14 cellular contexts compared by ENCODE assay signal in the genomic region with DNA sequence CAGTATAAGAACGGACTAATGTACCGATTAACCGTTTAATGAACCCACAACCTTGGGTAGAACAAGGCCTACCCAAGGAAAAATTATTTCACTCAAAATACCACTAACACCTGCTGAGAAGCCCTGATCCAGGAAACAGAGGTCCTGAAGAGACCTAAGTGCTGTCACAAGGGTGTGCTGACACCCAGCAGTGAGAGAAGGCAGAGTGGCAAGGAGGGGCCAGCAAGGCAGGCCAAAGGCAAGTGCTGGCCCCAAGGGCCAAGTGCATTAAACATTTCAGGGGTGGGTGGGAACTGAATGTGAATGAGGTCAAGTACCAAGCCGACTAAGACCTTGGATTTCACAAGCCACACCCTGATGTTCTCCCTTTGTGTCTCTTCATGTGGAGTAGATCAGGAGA. TPM values are rescaled to one million over a fixed set of nuclear protein-coding genes. Genes with fewer than 3 reads are reported as not detected.
A peak's percentile ranks its signal among the peaks of the same experiment; 100 is the strongest.
DNase-seq lines count a peak whose midpoint lies in the region; ATAC-seq and TF ChIP-seq lines count a peak whose summit lies in the region.
"Had no signal": no experiment of that assay in that cellular context is flagged by ENCODE, and none has a peak within 500 bp of the region (broad histone marks: within the 10 kb centered on the region; RNA-seq: fewer than 3 reads in every experiment).

No MANE protein-coding gene starts in this region.

- no peaks in the 10 kb centered on the region for H3K27me3 Mint-ChIP-seq in activated naive CD4-positive, alpha-beta T cell treated with anti-CD3 and anti-CD28 coated beads, Interleukin-2, amount 10 ng/mL, durations not matched to agents 7 days and 5 days
- H3K27me3 Mint-ChIP-seq in mesothelial cell of epicardium (ENCODE audit: low read depth) = no peaks in the 10 kb centered on the region
- H3K27me3 Mint-ChIP-seq: stimulated activated memory B cell treated with anti-CD40 and anti-IgM and Interleukin-4, amounts not matched to agents 10 μg/mL and 1 μg/mL and 100 μg/mL, for 72 hours had no signal

- TF ChIP-seq POLR2A in upper lobe of left lung (IDR thresholded peaks at IDR 0.05) = no peak

- TF ChIP-seq EP300 in upper lobe of left lung (IDR thresholded peaks at IDR 0.05) = peak in 1 of 4 donors; percentile 18

- TF ChIP-seq CTCF in VCaP (conservative IDR thresholded peaks at IDR 0.05) (no peak), upper lobe of left lung (IDR thresholded peaks at IDR 0.05) (no peak), mesothelial cell of epicardium (IDR thresholded peaks at IDR 0.05; ENCODE audit: unreplicated experiment) (no peak)

- H3K27me3 ChIP-seq in upper lobe of left lung = no peaks in the 10 kb centered on the region
- H3K27me3 ChIP-seq: body of pancreas, tibial artery had no signal

- peaks cover 7 to 14% (median 10%) of the 10 kb centered on the region in 4 donors for H3K4me1 ChIP-seq in upper lobe of left lung

- H3K4me3 Mint-ChIP-seq in activated naive CD4-positive, alpha-beta T cell treated with anti-CD3 and anti-CD28 coated beads, Interleukin-2, amount 10 ng/mL, durations not matched to agents 7 days and 5 days = no peak overlapping the region
- no peak overlapping the region for H3K4me3 Mint-ChIP-seq in mesothelial cell of epicardium
- H3K4me3 Mint-ChIP-seq: stimulated activated memory B cell treated with anti-CD40 and anti-IgM and Interleukin-4, amounts not matched to agents 10 μg/mL and 1 μg/mL and 100 μg/mL, for 72 hours; WTC11 had no signal

- H3K27ac ChIP-seq in VCaP (peak overlapping the region; percentile 13; the same call in 1 of the 2 replicates), upper lobe of left lung (no peak overlapping the region)
- H3K27ac ChIP-seq: body of pancreas, tibial artery had no signal

- H3K27ac Mint-ChIP-seq in activated naive CD4-positive, alpha-beta T cell treated with anti-CD3 and anti-CD28 coated beads, Interleukin-2, amount 10 ng/mL, durations not matched to agents 7 days and 5 days = peak overlapping the region; percentile 7
- H3K27ac Mint-ChIP-seq in mesothelial cell of epicardium = no peak overlapping the region
- H3K27ac Mint-ChIP-seq: stimulated activated memory B cell treated with anti-CD40 and anti-IgM and Interleukin-4, amounts not matched to agents 10 μg/mL and 1 μg/mL and 100 μg/mL, for 72 hours had no signal

- peaks cover 29% of the 10 kb centered on the region for H3K4me1 Mint-ChIP-seq in activated naive CD4-positive, alpha-beta T cell treated with anti-CD3 and anti-CD28 coated beads, Interleukin-2, amount 10 ng/mL, durations not matched to agents 7 days and 5 days
- H3K4me1 Mint-ChIP-seq in mesothelial cell of epicardium = peaks cover 6% of the 10 kb centered on the region

- ATAC-seq in upper lobe of left lung (ENCODE audit: low FRiP score in 2 of 2) (peak; percentile 45 to 76), HG03159 (IDR thresholded peaks at IDR 0.05; ENCODE audit: unreplicated experiment) (no peak)

- DNase-seq in activated naive CD4-positive, alpha-beta T cell treated with anti-CD3 and anti-CD28 coated beads, Interleukin-2, amount 10 ng/mL, durations not matched to agents 7 days and 5 days = no peak
- no peak for DNase-seq in activated naive CD4-positive, alpha-beta T cell (lab: John Stamatoyannopoulos, UW)
- DNase-seq in islet precursor cell (peak; percentile 7), upper lobe of left lung (peak in 1 of 2 donors; percentile 70), mesothelial cell of epicardium (ENCODE audit: low spot score in 2 of 2, unreplicated experiment in 2 of 2) (no peak)
- no peak for DNase-seq in stimulated activated CD4-positive, alpha-beta T cell treated with anti-CD3 and anti-CD28 coated beads, Interleukin-2, amount 100 ng/mL, for 48 hours
- DNase-seq: cortex of kidney, tibial artery had no signal

- H3K9me3 ChIP-seq in upper lobe of left lung = no peaks in the 10 kb centered on the region
- H3K9me3 ChIP-seq: body of pancreas, tibial artery had no signal

- H3K4me3 ChIP-seq in upper lobe of left lung = no peak overlapping the region
- H3K4me3 ChIP-seq: body of pancreas, tibial artery had no signal

- H3K36me3 ChIP-seq in upper lobe of left lung = peaks cover 0 to 7% (median 2%) of the 10 kb centered on the region in 4 donors

- CTCF ChIA-PET in activated naive CD4-positive, alpha-beta T cell treated with anti-CD3 and anti-CD28 coated beads, Interleukin-2, amount 10 ng/mL, durations not matched to agents 7 days and 5 days (lab: Charles Lee) = interaction anchor here (0.7 to 3.7 kb wide), 28 partner anchors 9 to 495 kb away, joined by 3 to 65 read pairs (median 4); a partner anchor contains a TSS

- H3K36me3 Mint-ChIP-seq in activated naive CD4-positive, alpha-beta T cell treated with anti-CD3 and anti-CD28 coated beads, Interleukin-2, amount 10 ng/mL, durations not matched to agents 7 days and 5 days = peaks cover 28% of the 10 kb centered on the region
- peaks cover 4% of the 10 kb centered on the region for H3K36me3 Mint-ChIP-seq in mesothelial cell of epicardium

- H3K9me3 Mint-ChIP-seq in activated naive CD4-positive, alpha-beta T cell treated with anti-CD3 and anti-CD28 coated beads, Interleukin-2, amount 10 ng/mL, durations not matched to agents 7 days and 5 days = no peaks in the 10 kb centered on the region
- H3K9me3 Mint-ChIP-seq in mesothelial cell of epicardium = no peaks in the 10 kb centered on the region
- H3K9me3 Mint-ChIP-seq: CD8-positive, alpha-beta memory T cell; stimulated activated memory B cell treated with anti-CD40 and anti-IgM and Interleukin-4, amounts not matched to agents 10 μg/mL and 1 μg/mL and 100 μg/mL, for 72 hours had no signal

- 48 to 58% methylated on average over 4 of the region's 4 CpGs for WGBS in upper lobe of left lung, 2 donors

RNA-seq across cellular contexts. Expression of a gene that starts 9.0 kb away (rescaled TPM):
- total RNA-seq in upper lobe of left lung (100 to 1,000 TPM in 1 of 6 donors, 10 to 100 TPM in 5; 74.4 to 218 (median 80.1) TPM), mesothelial cell of epicardium (95.4 to 102 TPM (median 97.2 TPM) in 3 replicates)

RNA-seq across cellular contexts. Expression of a gene that starts 25.2 kb away (rescaled TPM):
- total RNA-seq in upper lobe of left lung = 10 to 100 TPM; 46.1 to 97.6 (median 73.2) TPM
- 82.2 to 84.5 TPM (median 83.9 TPM) in 3 replicates for total RNA-seq in mesothelial cell of epicardium
